In genomic region chr14:77708749-77709148, GRCh38 we compare ENCODE assay signal across 1 cellular context.
TF ChIP-seq lines count a peak whose summit lies in the region.

No MANE protein-coding gene starts in this region.

TF ChIP-seq in K562, 482 proteins besides CTCF, POLR2A, EP300 and RAD21:
- TF ChIP-seq ZNF212 (CRISPR knock-in tag; IDR thresholded peaks at IDR 0.05) = no peak
- TF ChIP-seq RBM25 (IDR thresholded peaks at IDR 0.05; ENCODE audit: low read depth, low read length, severe bottlenecking) = peak; percentile 37
